Comparison of ENCODE assay signal across 15 cellular contexts in the genomic region with DNA sequence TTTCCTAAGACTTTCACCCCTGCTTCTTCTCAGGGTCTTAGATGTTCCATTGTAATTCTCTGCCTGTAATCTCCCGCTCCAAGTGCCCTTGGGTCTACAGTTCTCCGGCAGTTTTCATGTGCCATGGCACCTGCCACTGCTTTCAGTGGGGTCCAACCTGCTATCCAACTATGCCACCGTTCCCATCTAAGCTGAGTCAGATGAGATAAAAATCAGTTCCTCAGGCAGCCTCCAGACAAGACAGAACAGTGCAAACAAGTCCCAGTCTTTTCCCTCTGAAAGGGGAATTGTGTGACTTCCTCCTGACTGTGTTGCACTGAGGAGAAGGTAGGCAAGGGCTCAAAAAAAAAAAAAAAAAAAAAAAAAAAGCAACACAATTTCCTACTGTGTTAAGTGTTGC. TPM values are rescaled to one million over a fixed set of nuclear protein-coding genes. Genes with fewer than 3 reads are reported as not detected.
DNase-seq lines count a peak whose midpoint lies in the region; ATAC-seq and TF ChIP-seq lines count a peak whose summit lies in the region.
"Had no signal": no experiment of that assay in that cellular context is flagged by ENCODE, and none has a peak within 500 bp of the region (broad histone marks: within the 10 kb centered on the region; RNA-seq: fewer than 3 reads in every experiment).

No MANE protein-coding gene starts in this region.

- no peak for TF ChIP-seq EP300 in suprapubic skin (IDR thresholded peaks at IDR 0.05)

- DNase-seq in NCI-H82 (lab: John Stamatoyannopoulos, UW) (peak; percentile 17), NCI-H82 treated with DMSO at 0.1 percent for 48 hours (lab: John Stamatoyannopoulos, UW; ENCODE audit: unreplicated experiment) (no peak), NCI-H774 (lab: John Stamatoyannopoulos, UW) (peak; percentile 41), foreskin keratinocyte (peak; percentile 63 to 71), suprapubic skin (ENCODE audit: low spot score in 2 of 2) (no peak), NCI-H2081 treated with DMSO at 0.1 percent for 48 hours (lab: John Stamatoyannopoulos, UW) (no peak), GM13976 (ENCODE audit: low spot score) (no peak)
- DNase-seq: gastrocnemius medialis; GOT3; NCI-H187; stimulated activated CD4-positive, alpha-beta T cell treated with anti-CD3 and anti-CD28 coated beads, Interleukin-12 subunit alpha, Interleukin-12 subunit beta, amount 100 ng/mL, for 4 hours; T1000; upper lobe of right lung had no signal

- TF ChIP-seq POLR2A in suprapubic skin (IDR thresholded peaks at IDR 0.05), result no peak

- H3K27me3 ChIP-seq in foreskin keratinocyte, result no peaks in the 10 kb centered on the region
- no peaks in the 10 kb centered on the region for H3K27me3 ChIP-seq in suprapubic skin

- H3K4me3 ChIP-seq in suprapubic skin, result peak overlapping the region; percentile 43
- H3K4me3 ChIP-seq: gastrocnemius medialis, upper lobe of right lung had no signal

- H3K4me1 ChIP-seq in foreskin keratinocyte (peaks cover 18% of the 10 kb centered on the region), suprapubic skin (peaks cover 10% of the 10 kb centered on the region)
- H3K4me1 ChIP-seq: gastrocnemius medialis, upper lobe of right lung had no signal

- no peaks in the 10 kb centered on the region for H3K9me3 ChIP-seq in suprapubic skin
- H3K9me3 ChIP-seq: gastrocnemius medialis, upper lobe of right lung had no signal

- H3K36me3 ChIP-seq in suprapubic skin, result no peaks in the 10 kb centered on the region
- H3K36me3 ChIP-seq: gastrocnemius medialis, upper lobe of right lung had no signal

- no peak for TF ChIP-seq CTCF in foreskin keratinocyte (conservative IDR thresholded peaks at IDR 0.05)
- TF ChIP-seq CTCF in suprapubic skin (IDR thresholded peaks at IDR 0.05), result no peak
- TF ChIP-seq CTCF in GM13976 (IDR thresholded peaks at IDR 0.05; ENCODE audit: borderline replicate concordance, control extremely low read depth, extremely low read depth, insufficient read depth, missing control alignments), result no peak

- ATAC-seq in foreskin keratinocyte, result peak; percentile 57
- no peak for ATAC-seq in activated CD4-positive, CD25-positive, alpha-beta regulatory T cell treated with anti-CD3 and anti-CD28 coated beads, Interleukin-2, amount 50 U/mL, for 24 hours
- ATAC-seq: gastrocnemius medialis, Panc1, upper lobe of right lung had no signal

- WGBS in suprapubic skin, result 57% methylated on average over 3 of the region's 3 CpGs

- in situ Hi-C loops in GM13976 (cut with MboI; ENCODE audit: low sequenced_read_pairs, unreplicated experiment), result no loop called here

- H3K27ac ChIP-seq in foreskin keratinocyte (peak overlapping the region; percentile 51), suprapubic skin (peak overlapping the region; percentile 75)
- H3K27ac ChIP-seq: gastrocnemius medialis, upper lobe of right lung had no signal

RNA-seq across cellular contexts. Expression of a gene that starts 50.8 kb away (rescaled TPM):
- 210 and 223 TPM in 2 replicates for total RNA-seq in foreskin keratinocyte
- polyA plus RNA-seq in foreskin keratinocyte, result 238 and 263 TPM in 2 replicates
- 10 to 100 TPM; 34.7 to 67.0 (median 56.4) TPM for total RNA-seq in suprapubic skin

RNA-seq across cellular contexts. Expression of a gene that starts 50.9 kb away (rescaled TPM):
- total RNA-seq in foreskin keratinocyte, result 0.82 and 0.92 TPM in 2 replicates
- polyA plus RNA-seq in foreskin keratinocyte, result 0.28 and 0.81 TPM in 2 replicates
- total RNA-seq in suprapubic skin, result under 1 TPM in 3 of 4 donors, not detected in 1; 0.10 to 0.81 (median 0.11) TPM

Comparison
In these comparisons a context has a peak if more than half of its experiments do, and no peak if none do; other contexts are left out.
1. DNase-seq: peak in NCI-H82 (single experiment), NCI-H774 (single experiment) and foreskin keratinocyte (2 of 2); none in NCI-H82 treated with DMSO at 0.1 percent for 48 hours (single experiment), suprapubic skin (0 of 2), NCI-H2081 treated with DMSO at 0.1 percent for 48 hours (single experiment) and GM13976 (single experiment).